ENCODE assay signal across 7 cellular contexts in genomic region chr6:118896339-118897136, GRCh38. TPM values are rescaled to one million over a fixed set of nuclear protein-coding genes. Genes with fewer than 3 reads are reported as not detected.
DNase-seq lines count a peak whose midpoint lies in the region; ATAC-seq, FAIRE-seq and TF ChIP-seq lines count a peak whose summit lies in the region.

No MANE protein-coding gene starts in this region.

- H3K14ac ChIP-seq in neuronal stem cell (ENCODE audit: low read length) = no peak overlapping the region

- H2BK5ac ChIP-seq in neuronal stem cell (ENCODE audit: low read length) = no peak overlapping the region

- no peak overlapping the region for H2BK15ac ChIP-seq in neuronal stem cell (ENCODE audit: low read length)

- peaks cover 26% of the 10 kb centered on the region for H3K36me3 Mint-ChIP-seq in endodermal cell (ENCODE audit: low read depth)

- no peak overlapping the region for H2BK120ac ChIP-seq in neuronal stem cell (ENCODE audit: low read depth, low read length)

- peaks cover 13% of the 10 kb centered on the region for H3K4me1 ChIP-seq in endodermal cell (ENCODE audit: control insufficient read depth, insufficient read depth, low read length)
- peaks cover 25% of the 10 kb centered on the region for H3K4me1 ChIP-seq in psoas muscle
- H3K4me1 ChIP-seq in neuronal stem cell (ENCODE audit: control insufficient read depth in 2 of 2, insufficient read depth in 1 of 2, low read depth in 1 of 2, low read length in 2 of 2) = peaks cover 11 to 17% of the 10 kb centered on the region in 2 donors

- H3K36me3 ChIP-seq in endodermal cell (ENCODE audit: control insufficient read depth, insufficient read depth, low read length) = peaks cover 38% of the 10 kb centered on the region
- peaks cover 0 to 20% of the 10 kb centered on the region in 2 donors for H3K36me3 ChIP-seq in psoas muscle (ENCODE audit: insufficient read depth in 1 of 2, low read depth in 1 of 2)
- H3K36me3 ChIP-seq in neuronal stem cell (replicated peaks in 1 of 2; ENCODE audit: control insufficient read depth in 2 of 2, insufficient read depth in 2 of 2, low read length in 2 of 2) = peaks cover 2 to 58% of the 10 kb centered on the region in 2 donors

- H3K9me3 Mint-ChIP-seq in endodermal cell = no peaks in the 10 kb centered on the region

- no peak for ATAC-seq in psoas muscle

- H3K23ac ChIP-seq in neuronal stem cell (ENCODE audit: low read depth, low read length, poor library complexity) = no peak overlapping the region

- H3K9me3 ChIP-seq in endodermal cell (ENCODE audit: control insufficient read depth, low read length) (no peaks in the 10 kb centered on the region), psoas muscle (no peaks in the 10 kb centered on the region), neuronal stem cell (replicated peaks in 1 of 2; ENCODE audit: control insufficient read depth in 2 of 2, insufficient read depth in 1 of 2, low read depth in 1 of 2, low read length in 2 of 2) (no peaks in the 10 kb centered on the region)

- H3K9ac ChIP-seq in endodermal cell (ENCODE audit: extremely low read depth, low read length, poor library complexity, severe bottlenecking) (peak overlapping the region; percentile 89), neuronal stem cell (ENCODE audit: low read depth, low read length, poor library complexity) (no peak overlapping the region)

- H3K18ac ChIP-seq in neuronal stem cell (ENCODE audit: low read length) = no peak overlapping the region

- TF ChIP-seq CTCF in endodermal cell (conservative IDR thresholded peaks at IDR 0.05) (peak; percentile 77), psoas muscle (IDR thresholded peaks at IDR 0.05) (peak; percentile 27)

- peak; percentile 83 for DNase-seq in DMS79 treated with DMSO at 0.1 percent for 48 hours (lab: John Stamatoyannopoulos, UW)
- DNase-seq in GM19239 (ENCODE audit: insufficient read length, low spot score) = no peak
- peak; percentile 24 for DNase-seq in HuH-7.5 (ENCODE audit: low spot score)
- peak; percentile 27 for DNase-seq in SIG-M5 (lab: John Stamatoyannopoulos, UW)
- DNase-seq in endodermal cell = no peak
- no peak for DNase-seq in psoas muscle
- DNase-seq in neuronal stem cell (ENCODE audit: low spot score) = no peak

- H3K4me3 Mint-ChIP-seq in endodermal cell = peak overlapping the region; percentile 99

- peak overlapping the region; percentile 19 for H3K27ac ChIP-seq in endodermal cell (ENCODE audit: low read depth, low read length)
- H3K27ac ChIP-seq in psoas muscle = peak overlapping the region; percentile 95
- no peak overlapping the region for H3K27ac ChIP-seq in neuronal stem cell (replicated peaks; ENCODE audit: low read length)

- no peak overlapping the region for H2AK5ac ChIP-seq in neuronal stem cell (ENCODE audit: low read depth, low read length)

- intact Hi-C loops in psoas muscle (cut with DNase I) = loop anchor here in 1 of 2 donors (5.0 kb wide), 1 partner anchor 36 kb away; no protein-coding TSS in a partner anchor

- H3K4me1 Mint-ChIP-seq in endodermal cell = peaks cover 54% of the 10 kb centered on the region

- FAIRE-seq in GM19239 (lab: Jason Lieb, UNC) = peak; percentile 60

- no peak overlapping the region for H3K4me2 ChIP-seq in neuronal stem cell (ENCODE audit: insufficient read depth, low read length, poor library complexity, severe bottlenecking)

- no peaks in the 10 kb centered on the region for H3K27me3 ChIP-seq in endodermal cell (ENCODE audit: control insufficient read depth, insufficient read depth, low read length, poor library complexity, severe bottlenecking)
- H3K27me3 ChIP-seq in psoas muscle (ENCODE audit: insufficient read depth in 3 of 3, low read length in 2 of 3) = no peaks in the 10 kb centered on the region
- H3K27me3 ChIP-seq in neuronal stem cell (ENCODE audit: control insufficient read depth in 3 of 3, insufficient read depth in 3 of 3, low read depth in 1 of 3, low read length in 3 of 3) = no peaks in the 10 kb centered on the region

- peak overlapping the region; percentile 96 for H3K4me3 ChIP-seq in endodermal cell (ENCODE audit: low read length)
- H3K4me3 ChIP-seq in psoas muscle = peak overlapping the region; percentile 96
- H3K4me3 ChIP-seq in neuronal stem cell (ENCODE audit: low read length in 2 of 2) = peak overlapping the region in 1 of 2 donors; percentile 91

- H4K91ac ChIP-seq in neuronal stem cell (ENCODE audit: low read depth, low read length, poor library complexity) = no peak overlapping the region

- WGBS in endodermal cell (ENCODE audit: insufficient coverage in 1 of 2, insufficient read length in 1 of 2), 2 experiments = 0 to 61% methylated on average over 1 to 5 of the region's 5 CpGs
- 62 to 73% (median 65%) methylated on average over 5 of the region's 5 CpGs for WGBS in psoas muscle, 3 donors
- no CpG with 5 or more reads among the region's 5 CpGs for WGBS in neuronal stem cell (ENCODE audit: extremely low coverage in 2 of 2, insufficient read length in 2 of 2, insufficient replicate concordance in 1 of 2), 2 donors

- H2BK12ac ChIP-seq in neuronal stem cell (ENCODE audit: low read length) = no peak overlapping the region

- peak overlapping the region; percentile 95 for H3K27ac Mint-ChIP-seq in endodermal cell

- no peak overlapping the region for H4K8ac ChIP-seq in neuronal stem cell (ENCODE audit: low read depth, low read length)

- no peaks in the 10 kb centered on the region for H3K27me3 Mint-ChIP-seq in endodermal cell (ENCODE audit: insufficient read depth)

- H2AFZ ChIP-seq in neuronal stem cell (ENCODE audit: low read length) = no peak overlapping the region

- no peak overlapping the region for H3K4ac ChIP-seq in neuronal stem cell (ENCODE audit: low read length)

- H3K79me1 ChIP-seq in neuronal stem cell (ENCODE audit: low read depth, low read length) = no peaks in the 10 kb centered on the region

RNA-seq across cellular contexts. Expression of gene ASF1A, which starts 2.6 kb away (rescaled TPM):
- total RNA-seq in endodermal cell = 10 to 100 TPM; 44.5 to 54.9 TPM
- 33.6 TPM for polyA plus RNA-seq in endodermal cell (2013, experiment 1 of 2)
- polyA plus RNA-seq in endodermal cell (2013, experiment 2 of 2) = 34.8 TPM
- total RNA-seq in psoas muscle = 10 to 100 TPM in 3 of 4 donors, 1 to 10 TPM in 1; 6.8 to 15.4 (median 12.1) TPM
- 10 to 100 TPM in 1 of 3 donors, 1 to 10 TPM in 2; 5.3 to 22.1 (median 6.0) TPM for polyA plus RNA-seq in psoas muscle
- polyA plus RNA-seq in neuronal stem cell (2013, experiment 1 of 2) = 28.3 TPM
- polyA plus RNA-seq in neuronal stem cell (2013, experiment 2 of 2) = 28.0 TPM

RNA-seq across cellular contexts. Expression of gene MCM9, which starts 38.4 kb away (rescaled TPM):
- total RNA-seq in endodermal cell = 10 to 100 TPM; 17.8 to 21.2 TPM
- 12.3 TPM for polyA plus RNA-seq in endodermal cell (2013, experiment 1 of 2)
- polyA plus RNA-seq in endodermal cell (2013, experiment 2 of 2) = 11.7 TPM
- total RNA-seq in psoas muscle = 1 to 10 TPM; 4.6 to 5.6 (median 5.0) TPM
- polyA plus RNA-seq in psoas muscle = 1 to 10 TPM; 1.6 to 2.6 (median 2.4) TPM
- polyA plus RNA-seq in neuronal stem cell (2013, experiment 1 of 2) = 5.1 TPM
- 4.9 TPM for polyA plus RNA-seq in neuronal stem cell (2013, experiment 2 of 2)

Comparison
In these comparisons a context has a peak if more than half of its experiments do, and no peak if none do; other contexts are left out.
1. DNase-seq: peak in DMS79 treated with DMSO at 0.1 percent for 48 hours (single experiment), HuH-7.5 (single experiment) and SIG-M5 (single experiment); none in GM19239 (single experiment), endodermal cell (single experiment), psoas muscle (0 of 2) and neuronal stem cell (single experiment).